ENCODE assay signal across 12 cellular contexts in genomic region chrX:80792205-80792604, GRCh38.
"Had no signal": no experiment of that assay in that cellular context is flagged by ENCODE, and none has a peak within 500 bp of the region (broad histone marks: within the 10 kb centered on the region; RNA-seq: fewer than 3 reads in every experiment).

No MANE protein-coding gene starts in this region.

- DNase-seq: activated CD4-positive, alpha-beta memory T cell treated with anti-CD3 and anti-CD28 coated beads for 36 hours; activated CD4-positive, alpha-beta T cell treated with anti-CD3 and anti-CD28 coated beads for 4 hours; activated gamma-delta T cell treated with Interleukin-2 at 50 U/mL for 16 hours; activated T-cell treated with anti-CD3 and anti-CD28 coated beads for 4 hours; amygdala; dorsolateral prefrontal cortex; gastrocnemius medialis; head of caudate nucleus; mucosa of descending colon; naive B cell; stimulated activated CD4-positive, alpha-beta T cell treated with anti-CD3 and anti-CD28 coated beads, Interleukin-2, amount 100 ng/mL, for 24 hours had no signal

- ATAC-seq: mucosa of descending colon, WTC11 had no signal
